In the genomic region with DNA sequence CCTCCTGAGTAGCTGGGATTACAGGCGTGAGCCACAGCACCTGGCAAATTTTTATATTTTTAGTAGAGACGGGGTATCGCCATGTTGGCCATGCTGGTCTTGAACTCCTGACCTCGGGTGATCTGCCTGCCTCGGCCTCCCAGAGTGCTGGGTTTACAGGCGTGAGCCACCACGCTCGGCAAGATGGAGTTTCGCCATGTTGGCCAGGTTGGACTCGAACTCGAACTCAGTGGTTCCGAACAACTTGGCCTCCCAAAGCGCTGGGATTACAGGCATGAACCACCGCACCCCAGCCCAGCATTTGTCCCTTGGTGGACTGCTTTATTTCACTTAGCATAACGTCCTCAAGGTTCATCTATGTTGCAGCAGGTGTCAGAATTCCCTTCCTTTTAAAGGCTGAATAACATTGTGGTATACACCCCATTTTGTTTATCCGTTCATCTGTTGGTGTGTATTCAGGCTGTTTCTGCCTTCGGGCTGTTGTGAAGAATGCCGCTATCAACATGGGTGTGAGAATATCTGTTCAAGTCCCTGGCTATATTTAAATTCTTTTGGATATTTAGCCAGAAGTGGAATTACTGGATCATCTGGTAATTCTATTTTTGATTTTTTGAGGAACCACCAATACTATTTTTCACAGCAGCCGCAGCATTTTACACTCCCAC, we compare ENCODE assay signal across 1 cellular context.
TF ChIP-seq lines count a peak whose summit lies in the region.

No MANE protein-coding gene starts in this region.

TF ChIP-seq in HepG2, 621 proteins besides CTCF, POLR2A, EP300 and RAD21 (continued from another document):
- TF ChIP-seq GTF3A (CRISPR knock-in tag; conservative IDR thresholded peaks at IDR 0.05) = no peak
- TF ChIP-seq BCL6 (CRISPR knock-in tag; IDR thresholded peaks at IDR 0.05) = no peak
- TF ChIP-seq TMF1 (CRISPR knock-in tag; IDR thresholded peaks at IDR 0.05; ENCODE audit: low read depth) = no peak
- TF ChIP-seq, protein P1, sequence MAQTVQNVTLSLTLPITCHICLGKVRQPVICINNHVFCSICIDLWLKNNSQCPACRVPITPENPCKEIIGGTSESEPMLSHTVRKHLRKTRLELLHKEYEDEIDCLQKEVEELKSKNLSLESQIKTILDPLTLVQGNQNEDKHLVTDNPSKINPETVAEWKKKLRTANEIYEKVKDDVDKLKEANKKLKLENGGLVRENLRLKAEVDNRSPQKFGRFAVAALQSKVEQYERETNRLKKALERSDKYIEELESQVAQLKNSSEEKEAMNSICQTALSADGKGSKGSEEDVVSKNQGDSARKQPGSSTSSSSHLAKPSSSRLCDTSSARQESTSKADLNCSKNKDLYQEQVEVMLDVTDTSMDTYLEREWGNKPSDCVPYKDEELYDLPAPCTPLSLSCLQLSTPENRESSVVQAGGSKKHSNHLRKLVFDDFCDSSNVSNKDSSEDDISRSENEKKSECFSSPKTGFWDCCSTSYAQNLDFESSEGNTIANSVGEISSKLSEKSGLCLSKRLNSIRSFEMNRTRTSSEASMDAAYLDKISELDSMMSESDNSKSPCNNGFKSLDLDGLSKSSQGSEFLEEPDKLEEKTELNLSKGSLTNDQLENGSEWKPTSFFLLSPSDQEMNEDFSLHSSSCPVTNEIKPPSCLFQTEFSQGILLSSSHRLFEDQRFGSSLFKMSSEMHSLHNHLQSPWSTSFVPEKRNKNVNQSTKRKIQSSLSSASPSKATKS (CRISPR knock-in tag; IDR thresholded peaks at IDR 0.05) = peak; percentile 73; the same call in 1 of the 2 replicates
- no peak for TF ChIP-seq HCFC1 (IDR thresholded peaks at IDR 0.05; ENCODE audit: low read depth, low read length)
- no peak for TF ChIP-seq ZBTB21 (CRISPR knock-in tag; IDR thresholded peaks at IDR 0.05)
- TF ChIP-seq, protein P2, sequence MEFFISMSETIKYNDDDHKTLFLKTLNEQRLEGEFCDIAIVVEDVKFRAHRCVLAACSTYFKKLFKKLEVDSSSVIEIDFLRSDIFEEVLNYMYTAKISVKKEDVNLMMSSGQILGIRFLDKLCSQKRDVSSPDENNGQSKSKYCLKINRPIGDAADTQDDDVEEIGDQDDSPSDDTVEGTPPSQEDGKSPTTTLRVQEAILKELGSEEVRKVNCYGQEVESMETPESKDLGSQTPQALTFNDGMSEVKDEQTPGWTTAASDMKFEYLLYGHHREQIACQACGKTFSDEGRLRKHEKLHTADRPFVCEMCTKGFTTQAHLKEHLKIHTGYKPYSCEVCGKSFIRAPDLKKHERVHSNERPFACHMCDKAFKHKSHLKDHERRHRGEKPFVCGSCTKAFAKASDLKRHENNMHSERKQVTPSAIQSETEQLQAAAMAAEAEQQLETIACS (CRISPR knock-in tag; IDR thresholded peaks at IDR 0.05) = no peak
- TF ChIP-seq ZNF234 (CRISPR knock-in tag; conservative IDR thresholded peaks at IDR 0.05) = no peak
- TF ChIP-seq ZNF350 (CRISPR knock-in tag; IDR thresholded peaks at IDR 0.05; ENCODE audit: borderline replicate concordance, low read depth) = no peak
- TF ChIP-seq ZNF468 (CRISPR knock-in tag; IDR thresholded peaks at IDR 0.05) = no peak
